18 cellular contexts compared by ENCODE assay signal in genomic region chr17:78014651-78015050, GRCh38.
"Had no signal": no experiment of that assay in that cellular context is flagged by ENCODE, and none has a peak within 500 bp of the region (broad histone marks: within the 10 kb centered on the region; RNA-seq: fewer than 3 reads in every experiment).

No MANE protein-coding gene starts in this region.

- ATAC-seq: esophagus mucosa, WTC11 had no signal

- H3K9me3 ChIP-seq: right lobe of liver, transverse colon had no signal

- H3K27ac ChIP-seq: right lobe of liver, skin epidermis, transverse colon had no signal

- H3K27me3 ChIP-seq: right lobe of liver, transverse colon had no signal

- H3K4me3 ChIP-seq: right lobe of liver, skin epidermis, transverse colon had no signal

- DNase-seq: activated gamma-delta T cell treated with Interleukin-2 at 50 U/mL for 16 hours; activated T-cell treated with anti-CD3 and anti-CD28 coated beads, Interleukin-2, amount 50 U/mL, for 1 hour; aorta; dermis blood vessel endothelial cell; effector CD8-positive, alpha-beta T cell; foreskin melanocyte; hippocampal formation; kidney glomerular epithelial cell; left ventricle myocardium superior; mammary epithelial cell; naive B cell; right lobe of liver; stimulated activated CD4-positive, alpha-beta T cell treated with anti-CD3 and anti-CD28 coated beads, Interleukin-1b, Interleukin-23, amount 100 ng/mL, for 48 hours; substantia nigra; transverse colon had no signal

- H3K36me3 ChIP-seq: transverse colon had no signal
